Comparison of ENCODE assay signal across 12 cellular contexts in genomic region chr19:46721269-46722003, GRCh38. TPM values are rescaled to one million over a fixed set of nuclear protein-coding genes. Genes with fewer than 3 reads are reported as not detected.
DNase-seq lines count a peak whose midpoint lies in the region; ATAC-seq and TF ChIP-seq lines count a peak whose summit lies in the region.
"Had no signal": no experiment of that assay in that cellular context is flagged by ENCODE, and none has a peak within 500 bp of the region (broad histone marks: within the 10 kb centered on the region; RNA-seq: fewer than 3 reads in every experiment).

No MANE protein-coding gene starts in this region.

- H3K79me2 ChIP-seq in mammary epithelial cell (ENCODE audit: insufficient read depth, low read length) (peaks cover 8% of the 10 kb centered on the region), OCI-LY1 (ENCODE audit: insufficient read depth, low read length) (no peaks in the 10 kb centered on the region)

- H3K4me3 Mint-ChIP-seq in MCF 10A (ENCODE audit: unreplicated experiment) (no peak overlapping the region), glutamatergic neuron (ENCODE audit: unreplicated experiment) (no peak overlapping the region)
- H3K4me3 Mint-ChIP-seq in stimulated activated naive B cell treated with anti-CD40 and anti-IgM and Interleukin-4, amounts not matched to agents 10 μg/mL and 1 μg/mL and 100 μg/mL, for 72 hours = peak overlapping the region in 1 of 2 donors; percentile 45

- H2AFZ ChIP-seq in mammary epithelial cell (ENCODE audit: low read depth, low read length) = no peak overlapping the region
- no peak overlapping the region for H2AFZ ChIP-seq in OCI-LY1 (ENCODE audit: low read length)

- H3K9me2 ChIP-seq in OCI-LY1 (ENCODE audit: low read depth, low read length) = no peaks in the 10 kb centered on the region

- H3F3A ChIP-seq in OCI-LY1 (ENCODE audit: insufficient read depth, low read length) = 0 out of 2 replicates have a peak, but pooled peaks cover 5% of the 10 kb centered on the region

- dilution Hi-C loops in mammary epithelial cell (cut with HindIII; ENCODE audit: low sequenced_read_pairs) = no loop called here

- DNase-seq in mammary epithelial cell (no peak), MCF 10A (ENCODE audit: unreplicated experiment) (no peak), glutamatergic neuron (peak; percentile 66), GM13976 (ENCODE audit: low spot score) (no peak), mesenteric fat pad (ENCODE audit: low spot score) (no peak)
- no peak for DNase-seq in stimulated activated naive B cell treated with anti-CD40 and anti-IgM and Interleukin-4, amounts not matched to agents 10 μg/mL and 1 μg/mL and 100 μg/mL, for 72 hours
- DNase-seq: activated naive CD4-positive, alpha-beta T cell treated with anti-CD3 and anti-CD28 coated beads, Interleukin-2, amount 50 U/mL, for 16 hours; naive thymus-derived CD8-positive, alpha-beta T cell; NCI-H2107; T-helper 2 cell had no signal

- no peaks in the 10 kb centered on the region for H3K9me3 Mint-ChIP-seq in MCF 10A (ENCODE audit: unreplicated experiment)
- peaks cover 14% of the 10 kb centered on the region for H3K9me3 Mint-ChIP-seq in glutamatergic neuron (ENCODE audit: unreplicated experiment)
- H3K9me3 Mint-ChIP-seq in stimulated activated naive B cell treated with anti-CD40 and anti-IgM and Interleukin-4, amounts not matched to agents 10 μg/mL and 1 μg/mL and 100 μg/mL, for 72 hours = no peaks in the 10 kb centered on the region
- H3K9me3 Mint-ChIP-seq: naive thymus-derived CD8-positive, alpha-beta T cell had no signal

- H3K27me3 Mint-ChIP-seq in MCF 10A (ENCODE audit: insufficient read depth, unreplicated experiment) = no peaks in the 10 kb centered on the region
- peaks cover 16% of the 10 kb centered on the region for H3K27me3 Mint-ChIP-seq in glutamatergic neuron (ENCODE audit: unreplicated experiment)
- H3K27me3 Mint-ChIP-seq in stimulated activated naive B cell treated with anti-CD40 and anti-IgM and Interleukin-4, amounts not matched to agents 10 μg/mL and 1 μg/mL and 100 μg/mL, for 72 hours = no peaks in the 10 kb centered on the region
- H3K27me3 Mint-ChIP-seq: naive thymus-derived CD8-positive, alpha-beta T cell had no signal

- 95% methylated on average over 4 of the region's 16 CpGs for WGBS in mammary epithelial cell (ENCODE audit: low coverage, missing lambda C conversion rate)

- H3K4me2 ChIP-seq in mammary epithelial cell (ENCODE audit: insufficient read depth, low read depth, low read length) = no peak overlapping the region
- no peak overlapping the region for H3K4me2 ChIP-seq in OCI-LY1 (ENCODE audit: low read length)

- H3K4me3 ChIP-seq in mammary epithelial cell (replicated peaks in 1 of 3; ENCODE audit: insufficient read depth in 1 of 3, low read depth in 2 of 3, low read length in 3 of 3) (no peak overlapping the region), OCI-LY1 (ENCODE audit: low read depth, low read length, poor library complexity, severe bottlenecking) (no peak overlapping the region)

- H3K4me1 Mint-ChIP-seq in MCF 10A (ENCODE audit: insufficient read depth, unreplicated experiment) (no peaks in the 10 kb centered on the region), glutamatergic neuron (ENCODE audit: low read depth, unreplicated experiment) (peaks cover 27% of the 10 kb centered on the region)
- peaks cover 61 to 85% of the 10 kb centered on the region in 2 donors for H3K4me1 Mint-ChIP-seq in stimulated activated naive B cell treated with anti-CD40 and anti-IgM and Interleukin-4, amounts not matched to agents 10 μg/mL and 1 μg/mL and 100 μg/mL, for 72 hours

- H3K27ac Mint-ChIP-seq in MCF 10A (ENCODE audit: low read depth, unreplicated experiment) (no peak overlapping the region), glutamatergic neuron (ENCODE audit: unreplicated experiment) (peak overlapping the region; percentile 60)
- peak overlapping the region; percentile 73 for H3K27ac Mint-ChIP-seq in stimulated activated naive B cell treated with anti-CD40 and anti-IgM and Interleukin-4, amounts not matched to agents 10 μg/mL and 1 μg/mL and 100 μg/mL, for 72 hours

- no peaks in the 10 kb centered on the region for H4K20me1 ChIP-seq in mammary epithelial cell (ENCODE audit: insufficient read depth, low read length)
- H4K20me1 ChIP-seq in OCI-LY1 (ENCODE audit: insufficient read depth, low read length) = no peaks in the 10 kb centered on the region

- H3K27ac ChIP-seq in mammary epithelial cell (ENCODE audit: insufficient read depth, low read depth, low read length) (no peak overlapping the region), OCI-LY1 (ENCODE audit: low read depth, low read length, poor library complexity, severe bottlenecking) (peak overlapping the region; percentile 51)

- intact Hi-C loops in mammary epithelial cell (cut with micrococcal nuclease) (no loop called here), MCF 10A (cut with micrococcal nuclease) (no loop called here)

- TF ChIP-seq CTCF in mammary epithelial cell (conservative IDR thresholded peaks at IDR 0.05 in 1 of 2, IDR thresholded peaks at IDR 0.05 in 1 of 2; ENCODE audit: extremely low read depth in 1 of 2, insufficient read depth in 1 of 2, low read depth in 1 of 2, low read length in 2 of 2) (peak; percentile 3 to 21), MCF 10A (IDR thresholded peaks at IDR 0.05; ENCODE audit: unreplicated experiment) (no peak), OCI-LY1 (IDR thresholded peaks at IDR 0.05; ENCODE audit: low read length) (no peak), glutamatergic neuron (IDR thresholded peaks at IDR 0.05; ENCODE audit: partially characterized antibody, unreplicated experiment) (no peak), GM13976 (IDR thresholded peaks at IDR 0.05; ENCODE audit: borderline replicate concordance, control extremely low read depth, extremely low read depth, insufficient read depth, missing control alignments) (no peak)

- peaks cover 30% of the 10 kb centered on the region for H3K4me1 ChIP-seq in mammary epithelial cell (ENCODE audit: insufficient read depth, low read length)
- H3K4me1 ChIP-seq in OCI-LY1 (ENCODE audit: insufficient read depth, low read length, severe bottlenecking) = peaks cover 61% of the 10 kb centered on the region

- in situ Hi-C loops in mammary epithelial cell (cut with MboI; ENCODE audit: low sequenced_read_pairs in 2 of 2) (no loop called here), GM13976 (cut with MboI; ENCODE audit: low sequenced_read_pairs, unreplicated experiment) (no loop called here)

- CTCF ChIA-PET in mammary epithelial cell (lab: Charles Lee; ENCODE audit: low non-redundant PET) = no interaction called here
- CTCF ChIA-PET in MCF 10A (lab: Yijun Ruan, JAX) = no interaction called here

- POLR2A ChIA-PET in MCF 10A (lab: Yijun Ruan, JAX) = interaction anchor here (0.6 kb wide), 1 partner anchor 120 kb away, joined by 4 read pairs; the partner anchor contains the start of gene CALM3

- ATAC-seq in stimulated activated naive B cell treated with anti-CD40 and anti-IgM and Interleukin-4, amounts not matched to agents 10 μg/mL and 1 μg/mL and 100 μg/mL, for 72 hours (replicated peaks) = no peak
- ATAC-seq in HG02571 (IDR thresholded peaks at IDR 0.05; ENCODE audit: unreplicated experiment) = no peak
- ATAC-seq: naive thymus-derived CD8-positive, alpha-beta T cell had no signal

- H3K9me3 ChIP-seq in mammary epithelial cell (replicated peaks; ENCODE audit: insufficient read depth, low read length) = no peaks in the 10 kb centered on the region
- H3K9me3 ChIP-seq in OCI-LY1 (ENCODE audit: low read length) = no peaks in the 10 kb centered on the region

- H3K9ac ChIP-seq in mammary epithelial cell (ENCODE audit: insufficient read depth, low read length) (no peak overlapping the region), OCI-LY1 (ENCODE audit: low read length) (no peak overlapping the region)

- H3K36me3 Mint-ChIP-seq in MCF 10A (ENCODE audit: insufficient read depth, unreplicated experiment) (peaks cover 46% of the 10 kb centered on the region), glutamatergic neuron (ENCODE audit: unreplicated experiment) (no peaks in the 10 kb centered on the region)
- H3K36me3 Mint-ChIP-seq in stimulated activated naive B cell treated with anti-CD40 and anti-IgM and Interleukin-4, amounts not matched to agents 10 μg/mL and 1 μg/mL and 100 μg/mL, for 72 hours = peaks cover 48 to 62% of the 10 kb centered on the region in 2 donors

- peaks cover 9% of the 10 kb centered on the region for H3K36me3 ChIP-seq in mammary epithelial cell (ENCODE audit: insufficient read depth, low read length)
- H3K36me3 ChIP-seq in OCI-LY1 (ENCODE audit: insufficient read depth, low read length) = peaks cover 62% of the 10 kb centered on the region; the same call in 1 of the 2 replicates

- H3K27me3 ChIP-seq in mammary epithelial cell (ENCODE audit: insufficient read depth, low read length) = no peaks in the 10 kb centered on the region
- no peaks in the 10 kb centered on the region for H3K27me3 ChIP-seq in OCI-LY1 (ENCODE audit: insufficient read depth, low read length)

- BruUV-seq in mammary epithelial cell (replicated peaks; lab: Mats Ljungman, UMichigan) (no TSS peak), MCF 10A (replicated peaks; lab: Mats Ljungman, UMichigan) (no TSS peak)

RNA-seq across cellular contexts. Expression of gene PRKD2, which starts 4.5 kb away (rescaled TPM):
- total RNA-seq in mammary epithelial cell (10 to 100 TPM; 20.2 to 55.5 TPM), MCF 10A (2022) (30.4 and 35.9 TPM in 2 replicates), glutamatergic neuron (ENCODE audit: unreplicated experiment) (54.7 TPM), mesenteric fat pad (43.2 TPM)
- 23.9 TPM for polyA plus RNA-seq in mammary epithelial cell
- 21.0 TPM for polyA minus RNA-seq in mammary epithelial cell

RNA-seq across cellular contexts. Expression of gene FKRP, which starts 24.4 kb away (rescaled TPM):
- total RNA-seq in mammary epithelial cell (10 to 100 TPM; 15.7 to 23.4 TPM), MCF 10A (2022) (21.2 and 23.9 TPM in 2 replicates), glutamatergic neuron (ENCODE audit: unreplicated experiment) (46.6 TPM), mesenteric fat pad (13.2 TPM)
- 11.7 TPM for polyA plus RNA-seq in mammary epithelial cell
- polyA minus RNA-seq in mammary epithelial cell = 18.6 TPM

RNA-seq across cellular contexts. Expression of gene STRN4, which starts 24.8 kb away (rescaled TPM):
- 10 to 100 TPM; 59.2 to 92.4 TPM for total RNA-seq in mammary epithelial cell
- polyA plus RNA-seq in mammary epithelial cell = 56.3 TPM
- polyA minus RNA-seq in mammary epithelial cell = 72.5 TPM
- 90.1 and 92.3 TPM in 2 replicates for total RNA-seq in MCF 10A (2022)
- total RNA-seq in glutamatergic neuron (ENCODE audit: unreplicated experiment) = 117 TPM
- total RNA-seq in mesenteric fat pad = 72.9 TPM

Comparison
In these comparisons a context has a peak if more than half of its experiments do, and no peak if none do; other contexts are left out.
1. CTCF ChIP-seq: peak in mammary epithelial cell (2 of 2); none in MCF 10A (single experiment), OCI-LY1 (single experiment), glutamatergic neuron (single experiment) and GM13976 (single experiment).